39 cellular contexts compared by ENCODE assay signal in genomic region chr1:150832597-150832996, GRCh38. TPM values are rescaled to one million over a fixed set of nuclear protein-coding genes. Genes with fewer than 3 reads are reported as not detected.
"Had no signal": no experiment of that assay in that cellular context is flagged by ENCODE, and none has a peak within 500 bp of the region (broad histone marks: within the 10 kb centered on the region; RNA-seq: fewer than 3 reads in every experiment).

No MANE protein-coding gene starts in this region.

- FAIRE-seq: astrocyte, bronchial epithelial cell had no signal

- H3K4me3 ChIP-seq: adrenal gland, ascending aorta, body of pancreas, breast epithelium, cardiac muscle cell had no signal

- DNase-seq: activated effector memory CD4-positive, alpha-beta T cell treated with anti-CD3 and anti-CD28 coated beads, Interleukin-2, amount 50 U/mL, for 16 hours; activated effector memory CD4-positive, alpha-beta T cell treated with Interleukin-2 at 50 U/mL for 16 hours; activated gamma-delta T cell; activated gamma-delta T cell treated with Interleukin-2 at 50 U/mL for 16 hours; activated naive CD4-positive, alpha-beta T cell; activated naive CD4-positive, alpha-beta T cell treated with anti-CD3 and anti-CD28 coated beads for 36 hours; activated naive CD4-positive, alpha-beta T cell treated with anti-CD3 and anti-CD28 coated beads, Interleukin-2, amount 10 ng/mL, durations not matched to agents 7 days and 5 days; activated naive CD4-positive, alpha-beta T cell treated with anti-CD3 and anti-CD28 coated beads, Interleukin-2, amount 50 U/mL, for 16 hours; activated naive CD4-positive, alpha-beta T cell treated with Interleukin-2 at 50 U/mL for 16 hours; activated naive CD8-positive, alpha-beta T cell treated with anti-CD3 and anti-CD28 coated beads for 36 hours; activated naive CD8-positive, alpha-beta T cell treated with anti-CD3 and anti-CD28 coated beads, Interleukin-2, amount 10 ng/mL, durations not matched to agents 7 days and 5 days; activated naive CD8-positive, alpha-beta T cell treated with anti-CD3 and anti-CD28 coated beads, Interleukin-2, amount 50 U/mL, for 24 hours; activated T-cell treated with anti-CD3 and anti-CD28 coated beads, Interleukin-2, amount 50 U/mL, for 24 hours; activated T-cell treated with anti-CD3 and anti-CD28 coated beads, Interleukin-2, amount 50 U/mL, for 4 hours; activated T-cell treated with anti-CD3 and anti-CD28 coated beads, Interleukin-2, amount 50 U/mL, for 48 hours; activated T-cell treated with anti-CD3 and anti-CD28 coated beads, Interleukin-2, amount 50 U/mL, for 72 hours; adrenal gland; amniotic stem cell; amygdala; anterior cingulate cortex; aorta; body of pancreas; brain microvascular endothelial cell; caudate nucleus; central memory CD4-positive, alpha-beta T cell; cerebellar nuclear complex had no signal

- H3K27ac ChIP-seq: adrenal gland, ascending aorta, body of pancreas, brain microvascular endothelial cell, breast epithelium, cardiac muscle cell had no signal

- H3K27me3 ChIP-seq: adrenal gland, ascending aorta, body of pancreas, brain microvascular endothelial cell, breast epithelium, cardiac muscle cell had no signal

- H3K9me3 ChIP-seq: adrenal gland, ascending aorta, body of pancreas, breast epithelium had no signal

- H3K4me1 ChIP-seq: ascending aorta, breast epithelium had no signal

- ATAC-seq: activated naive CD4-positive, alpha-beta T cell treated with anti-CD3 and anti-CD28 coated beads, Interleukin-2, amount 50 U/mL, for 72 hours; activated naive CD8-positive, alpha-beta T cell treated with anti-CD3 and anti-CD28 coated beads, Interleukin-2, amount 50 U/mL, for 24 hours; activated T-cell treated with anti-CD3 and anti-CD28 coated beads, Interleukin-2, amount 50 U/mL, for 4 hours; activated T-cell treated with anti-CD3 and anti-CD28 coated beads, Interleukin-2, amount 50 U/mL, for 72 hours; activated T-helper 17 cell treated with anti-CD3 and anti-CD28 coated beads, Interleukin-2, amount 50 U/mL, for 72 hours; body of pancreas had no signal

RNA-seq across cellular contexts. Expression of gene CTXND2, which starts 54.3 kb away (rescaled TPM):
- total RNA-seq: activated naive CD4-positive, alpha-beta T cell treated with anti-CD3 and anti-CD28 coated beads for 36 hours; activated naive CD4-positive, alpha-beta T cell treated with anti-CD3 and anti-CD28 coated beads, Interleukin-2, amount 50 U/mL, for 72 hours; activated naive CD8-positive, alpha-beta T cell treated with anti-CD3 and anti-CD28 coated beads for 36 hours; activated naive CD8-positive, alpha-beta T cell treated with anti-CD3 and anti-CD28 coated beads, Interleukin-2, amount 10 ng/mL, durations not matched to agents 7 days and 5 days; activated T-cell treated with anti-CD3 and anti-CD28 coated beads, Interleukin-2, amount 50 U/mL, for 4 hours; activated T-cell treated with anti-CD3 and anti-CD28 coated beads, Interleukin-2, amount 50 U/mL, for 72 hours; activated T-helper 1 cell treated with anti-CD3 and anti-CD28 coated beads, Interleukin-12 subunit alpha, Interleukin-12 subunit beta, Interleukin-2, Interleukin-4 antibody, amounts not matched to agents 30 ng/mL and 10 ng/mL and 1 ng/mL, durations not matched to agents 14 hours and 24 hours and 36 hours; activated T-helper 17 cell treated with anti-CD3 and anti-CD28 coated beads, Interleukin-2, amount 50 U/mL, for 72 hours; activated T-helper 2 cell treated with anti-CD3 and anti-CD28 coated beads, Interferon-gamma antibody, Interleukin-2, Interleukin-4, amounts not matched to agents 10 μg/mL and 5 μg/mL and 100 μg/mL, durations not matched to agents 14 hours and 24 hours and 36 hours; adrenal gland; aorta; ascending aorta; astrocyte; body of pancreas; breast epithelium; bronchial epithelial cell; cardiac muscle cell; cardiac septum; cerebellum; chondrocyte had no signal
- polyA plus RNA-seq: adipose tissue, adrenal gland, aorta, cardiac muscle cell had no signal
